8 cellular contexts compared by ENCODE assay signal in the genomic region with DNA sequence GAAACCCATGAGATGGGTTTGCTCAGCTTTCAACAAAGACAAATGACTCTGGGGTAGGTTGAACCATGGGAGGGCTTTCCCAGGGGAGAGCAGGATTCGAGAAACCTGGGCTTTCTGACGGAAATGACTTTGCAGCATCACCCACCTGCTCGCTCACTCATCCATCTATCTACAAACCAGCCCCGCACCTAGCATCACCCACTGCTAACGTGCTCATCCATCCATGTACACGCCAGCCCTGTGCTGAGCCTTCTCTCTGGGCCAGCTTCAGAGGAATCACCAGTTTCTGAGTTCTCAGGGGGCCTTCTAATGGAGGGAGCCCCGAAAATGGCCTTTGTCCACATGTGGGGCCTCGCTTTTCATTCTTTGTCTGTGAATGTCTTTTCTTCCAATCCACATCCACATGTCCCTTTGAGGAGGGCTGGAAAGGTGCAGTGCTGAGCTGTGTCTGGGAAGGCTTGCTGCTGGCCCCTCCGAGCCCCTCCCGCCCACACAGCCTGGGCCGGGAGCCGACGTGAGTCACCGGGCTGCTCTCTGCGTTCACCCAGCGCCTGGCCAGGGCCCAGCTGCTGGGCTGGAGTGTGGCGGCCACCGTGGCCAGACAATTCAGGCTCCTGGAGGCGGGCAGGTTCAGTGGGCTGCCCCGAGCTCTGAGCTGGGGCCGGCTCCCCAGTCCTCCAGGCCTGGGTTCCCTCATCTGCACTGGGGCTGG. TPM values are rescaled to one million over a fixed set of nuclear protein-coding genes. Genes with fewer than 3 reads are reported as not detected.
DNase-seq lines count a peak whose midpoint lies in the region; ATAC-seq, FAIRE-seq and TF ChIP-seq lines count a peak whose summit lies in the region.

No MANE protein-coding gene starts in this region.

- H3K27me3 ChIP-seq in H7 (ENCODE audit: control insufficient read depth, insufficient read depth, low read length) (no peaks in the 10 kb centered on the region), K562 (ENCODE audit: control insufficient read depth in 2 of 2, insufficient read depth in 2 of 2, low read length in 2 of 2) (peaks cover 38 to 73% of the 10 kb centered on the region in 2 experiments), skeletal muscle tissue (ENCODE audit: control insufficient read depth in 3 of 3, insufficient read depth in 3 of 3, low read length in 3 of 3) (no peaks in the 10 kb centered on the region)

- peaks cover 4 to 6% of the 10 kb centered on the region in 2 experiments; a peak in 3 of 5 replicates for H3K4me1 ChIP-seq in K562 (replicated peaks in 1 of 2; ENCODE audit: control insufficient read depth in 2 of 2, insufficient read depth in 2 of 2, low read length in 2 of 2)
- H3K4me1 ChIP-seq in skeletal muscle tissue (ENCODE audit: control insufficient read depth in 3 of 3, insufficient read depth in 3 of 3, low read length in 3 of 3), result peaks cover 20 to 27% (median 25%) of the 10 kb centered on the region in 3 donors

- BruUV-seq in K562 (replicated peaks; lab: Mats Ljungman, UMichigan), result no TSS peak

- H2AFZ ChIP-seq in K562 (ENCODE audit: low read depth, low read length), result no peak overlapping the region

- no peak overlapping the region for H3K4me2 ChIP-seq in K562 (ENCODE audit: insufficient read depth, low read length)

- H3K4me3 ChIP-seq in H7 (ENCODE audit: insufficient read depth, low read depth, low read length), result no peak overlapping the region
- no peak overlapping the region for H3K4me3 ChIP-seq in K562
- H3K4me3 ChIP-seq in skeletal muscle tissue (ENCODE audit: low read length in 3 of 3), result peak overlapping the region in 1 of 3 donors; percentile 29

- POLR2A ChIA-PET in K562 (lab: Yijun Ruan, JAX), result interaction anchor here (0.6 to 1.2 kb wide), 2 partner anchors 14 to 733 kb away, joined by 3 read pairs; no protein-coding TSS in a partner anchor

- ATAC-seq in K562 (peak; percentile 85), GM19351 (IDR thresholded peaks at IDR 0.05; ENCODE audit: unreplicated experiment) (no peak)

- FAIRE-seq in K562 (lab: Jason Lieb, UNC), result peak; percentile 23

- TF ChIP-seq RAD21 in K562 (CRISPR knock-in tag; conservative IDR thresholded peaks at IDR 0.05 in 1 of 2, IDR thresholded peaks at IDR 0.05 in 1 of 2), result no peak

- H3K36me3 ChIP-seq in H7 (replicated peaks; ENCODE audit: control insufficient read depth, insufficient read depth, low read length), result no peaks in the 10 kb centered on the region
- H3K36me3 ChIP-seq in K562 (ENCODE audit: control insufficient read depth, insufficient read depth, low read length), result no peaks in the 10 kb centered on the region
- no peaks in the 10 kb centered on the region for H3K36me3 ChIP-seq in skeletal muscle tissue (ENCODE audit: control insufficient read depth in 3 of 3, insufficient read depth in 3 of 3, low read length in 3 of 3)

- H3K27ac ChIP-seq in K562 (ENCODE audit: extremely low read depth, low read depth, low read length) (no peak overlapping the region), skeletal muscle tissue (ENCODE audit: low read depth, low read length) (peak overlapping the region; percentile 53)

- H3K9me3 ChIP-seq in K562 (replicated peaks; ENCODE audit: control insufficient read depth, insufficient read depth, low read depth, low read length), result no peaks in the 10 kb centered on the region
- no peaks in the 10 kb centered on the region for H3K9me3 ChIP-seq in skeletal muscle tissue (ENCODE audit: control insufficient read depth in 3 of 3, low read length in 3 of 3)

- peaks cover 4% of the 10 kb centered on the region; the same call in 1 of the 2 replicates for H4K20me1 ChIP-seq in K562 (replicated peaks; ENCODE audit: control insufficient read depth, insufficient read depth, low read length)

- under 1% methylated on average over 20 of the region's 21 CpGs for WGBS in K562 (ENCODE audit: insufficient coverage, low coverage, missing lambda C conversion rate)

- peak; percentile 86 for DNase-seq in H7
- peak; percentile 46 to 60 (median 48) for DNase-seq in K562 (ENCODE audit: extremely low read depth in 1 of 4, low spot score in 3 of 4)
- DNase-seq in inferior parietal cortex (ENCODE audit: extremely low spot score), result peak; percentile 42
- no peak for DNase-seq in activated T-cell treated with anti-CD3 and anti-CD28 coated beads, Interleukin-2, amount 50 U/mL, for 1 hour
- no peak for DNase-seq in NCI-H748 (lab: John Stamatoyannopoulos, UW; ENCODE audit: unreplicated experiment)
- no peak for DNase-seq in NCI-H2227 treated with DMSO at 0.1 percent for 48 hours (lab: John Stamatoyannopoulos, UW)

- no peaks in the 10 kb centered on the region for H3K79me2 ChIP-seq in K562 (ENCODE audit: control insufficient read depth, insufficient read depth, low read length)

- intact Hi-C loops in K562 (cut with micrococcal nuclease), result no loop called here

- H3K9ac ChIP-seq in K562 (ENCODE audit: insufficient read depth in 1 of 2, low read depth in 2 of 2, low read length in 2 of 2) (no peak overlapping the region), skeletal muscle tissue (ENCODE audit: low read depth in 1 of 3, low read length in 3 of 3) (peak overlapping the region in 2 of 3 donors; percentile 32 to 46)

- TF ChIP-seq EP300 in K562 (IDR thresholded peaks at IDR 0.05; ENCODE audit: low read length), result no peak

- in situ Hi-C loops in K562 (cut with MboI), result no loop called here

- TF ChIP-seq CTCF in K562 (IDR thresholded peaks at IDR 0.05 in 2 of 3, conservative IDR thresholded peaks at IDR 0.05 in 1 of 3; ENCODE audit: insufficient read depth in 2 of 3, low read depth in 1 of 3, low read length in 3 of 3), result no peak

- CTCF ChIA-PET in K562 (lab: Yijun Ruan, JAX; ENCODE audit: low intra/inter-chr PET ratio), result no interaction called here

- no peaks in the 10 kb centered on the region for H3K9me1 ChIP-seq in K562 (ENCODE audit: control insufficient read depth, insufficient read depth, low read length)

- no peak for TF ChIP-seq POLR2A in K562 (conservative IDR thresholded peaks at IDR 0.05)

TF ChIP-seq in K562, 482 proteins besides CTCF, POLR2A, EP300 and RAD21:
- TF ChIP-seq EGR1 (conservative IDR thresholded peaks at IDR 0.05) (peak; percentile 83), ZNF551 (CRISPR knock-in tag; IDR thresholded peaks at IDR 0.05) (no peak), JUND (IDR thresholded peaks at IDR 0.05; ENCODE audit: borderline replicate concordance, low read depth, low read length) (peak; percentile 35; the same call in 1 of the 2 replicates), JUND (tag; IDR thresholded peaks at IDR 0.05; ENCODE audit: borderline replicate concordance, low read depth, low read length) (no peak; the same call in 2 of the 3 replicates), MCM7 (IDR thresholded peaks at IDR 0.05) (no peak)
- TF ChIP-seq, protein P1, sequence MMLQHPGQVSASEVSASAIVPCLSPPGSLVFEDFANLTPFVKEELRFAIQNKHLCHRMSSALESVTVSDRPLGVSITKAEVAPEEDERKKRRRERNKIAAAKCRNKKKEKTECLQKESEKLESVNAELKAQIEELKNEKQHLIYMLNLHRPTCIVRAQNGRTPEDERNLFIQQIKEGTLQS (IDR thresholded peaks at IDR 0.05), result peak; percentile 44
- TF ChIP-seq, protein P1 (CRISPR knock-in tag; conservative IDR thresholded peaks at IDR 0.05), result no peak
- TF ChIP-seq, protein P2, sequence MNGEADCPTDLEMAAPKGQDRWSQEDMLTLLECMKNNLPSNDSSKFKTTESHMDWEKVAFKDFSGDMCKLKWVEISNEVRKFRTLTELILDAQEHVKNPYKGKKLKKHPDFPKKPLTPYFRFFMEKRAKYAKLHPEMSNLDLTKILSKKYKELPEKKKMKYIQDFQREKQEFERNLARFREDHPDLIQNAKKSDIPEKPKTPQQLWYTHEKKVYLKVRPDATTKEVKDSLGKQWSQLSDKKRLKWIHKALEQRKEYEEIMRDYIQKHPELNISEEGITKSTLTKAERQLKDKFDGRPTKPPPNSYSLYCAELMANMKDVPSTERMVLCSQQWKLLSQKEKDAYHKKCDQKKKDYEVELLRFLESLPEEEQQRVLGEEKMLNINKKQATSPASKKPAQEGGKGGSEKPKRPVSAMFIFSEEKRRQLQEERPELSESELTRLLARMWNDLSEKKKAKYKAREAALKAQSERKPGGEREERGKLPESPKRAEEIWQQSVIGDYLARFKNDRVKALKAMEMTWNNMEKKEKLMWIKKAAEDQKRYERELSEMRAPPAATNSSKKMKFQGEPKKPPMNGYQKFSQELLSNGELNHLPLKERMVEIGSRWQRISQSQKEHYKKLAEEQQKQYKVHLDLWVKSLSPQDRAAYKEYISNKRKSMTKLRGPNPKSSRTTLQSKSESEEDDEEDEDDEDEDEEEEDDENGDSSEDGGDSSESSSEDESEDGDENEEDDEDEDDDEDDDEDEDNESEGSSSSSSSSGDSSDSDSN (IDR thresholded peaks at IDR 0.05; ENCODE audit: borderline replicate concordance in 1 of 2, low read depth in 2 of 2, low read length in 2 of 2), result 0 out of 4 replicates have a peak, but pooled peaks of 1 of the 2 experiments have one; percentile 50
TF ChIP-seq in K562: peak in this region for 4.

RNA-seq across cellular contexts. Expression of a gene that starts 14.7 kb away (rescaled TPM):
- 2.0 and 4.9 TPM in 2 replicates for total RNA-seq in H7 (2014; rRNA removed; shearing (Covaris generic))
- total RNA-seq in K562 (2011; cell fraction: chromatin; rRNA removed; ENCODE audit: low replicate concordance), result not detected in 2 replicates
- total RNA-seq in K562 (2011; cell fraction: nucleolus; rRNA removed), result not detected in 2 replicates
- not detected in 2 replicates for total RNA-seq in K562 (2011; cell fraction: nucleoplasm; rRNA removed)
- total RNA-seq in K562 (2014; rRNA removed), result not detected in 2 replicates
- not detected in 2 replicates for total RNA-seq in K562 (2014; rRNA removed; fragmentation: Illumina TruSeq; extraction: Trizol)
- not detected in 2 replicates for total RNA-seq in K562 (2015; rRNA removed; fragmentation: Illumina TruSeq; extraction: Trizol)
- total RNA-seq in K562 (2021), result 0.04 TPM in 1 of 2 replicates, not detected in the other
- polyA plus RNA-seq in K562 (2011; rRNA removed), result not detected in 2 replicates
- polyA plus RNA-seq in K562 (2011; cell fraction: cytosol; rRNA removed), result 0.03 TPM in 1 of 2 replicates, not detected in the other
- 0.18 TPM in 1 of 2 replicates, not detected in the other for polyA plus RNA-seq in K562 (2011; cell fraction: nucleus; rRNA removed)
- 0.11 TPM in 1 of 2 replicates, not detected in the other for polyA plus RNA-seq in K562 (2012)
- not detected in 2 replicates for polyA plus RNA-seq in K562 (2014; fragmentation: Illumina TruSeq; extraction: Trizol)
- not detected for polyA plus RNA-seq in K562 (2014; fragmentation: Nextera tagmentation; extraction: Ambion mirVana)
- polyA plus RNA-seq in K562 (2014; rRNA removed), result not detected in 2 replicates
- polyA minus RNA-seq in K562 (2011; rRNA and poly(A)+ RNA removed), result not detected in 2 replicates
- not detected in 2 replicates for polyA minus RNA-seq in K562 (2011; cell fraction: cytosol; rRNA and poly(A)+ RNA removed)
- not detected in 2 replicates for polyA minus RNA-seq in K562 (2011; cell fraction: nucleus; rRNA and poly(A)+ RNA removed)
- 3.1 TPM for total RNA-seq in skeletal muscle tissue

Comparison
In these comparisons a context has a peak if more than half of its experiments do, and no peak if none do; other contexts are left out.
1. DNase-seq: peak in H7 (single experiment), K562 (4 of 4) and inferior parietal cortex (single experiment); none in activated T-cell treated with anti-CD3 and anti-CD28 coated beads, Interleukin-2, amount 50 U/mL, for 1 hour (single experiment), NCI-H748 (single experiment) and NCI-H2227 treated with DMSO at 0.1 percent for 48 hours (single experiment).
2. H3K9ac ChIP-seq: peak in skeletal muscle tissue (2 of 3); none in K562 (0 of 2).